ENCODE assay signal across 21 cellular contexts in the genomic region with DNA sequence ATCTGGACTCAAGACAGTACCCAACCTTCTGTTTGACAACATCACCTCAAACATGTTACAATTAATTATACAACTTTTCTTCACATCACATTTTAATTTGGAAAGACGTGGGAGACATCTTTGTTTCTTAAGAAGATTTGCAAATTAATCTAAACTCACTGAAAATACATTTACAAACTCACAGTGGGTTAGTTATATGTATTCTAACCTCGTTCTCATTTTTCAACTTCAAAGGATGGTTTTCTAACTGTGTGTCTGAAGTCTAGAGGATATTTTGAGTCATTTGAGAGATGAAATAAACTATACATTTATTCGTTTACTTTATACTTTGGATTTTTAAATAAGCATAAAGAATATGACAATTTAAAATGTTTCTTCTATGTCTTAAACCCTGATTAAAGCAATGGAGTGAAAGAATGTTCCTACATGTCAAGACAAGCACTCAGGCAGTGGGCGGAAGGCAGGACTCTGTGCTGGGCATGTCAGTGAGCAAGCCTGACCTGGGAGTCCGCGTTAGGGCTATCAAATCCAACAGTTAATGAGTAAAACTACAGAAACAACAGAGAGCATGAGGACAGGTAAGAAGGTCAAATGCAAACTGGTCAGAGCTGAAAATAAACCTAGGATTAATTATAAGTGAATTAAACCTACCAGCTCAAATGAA.
A peak's percentile ranks its signal among the peaks of the same experiment; 100 is the strongest.
DNase-seq lines count a peak whose midpoint lies in the region; ATAC-seq, FAIRE-seq and TF ChIP-seq lines count a peak whose summit lies in the region.
"Had no signal": no experiment of that assay in that cellular context is flagged by ENCODE, and none has a peak within 500 bp of the region (broad histone marks: within the 10 kb centered on the region; RNA-seq: fewer than 3 reads in every experiment).

No MANE protein-coding gene starts in this region.

- DNase-seq in HPDE6-E6E7 (ENCODE audit: extremely low spot score) (peak; percentile 79), K562 (ENCODE audit: extremely low read depth in 1 of 4, low spot score in 3 of 4) (no peak), epithelial cell of prostate (ENCODE audit: low read depth, low spot score) (peak; percentile 40), smooth muscle cell (lab: John Stamatoyannopoulos, UW; ENCODE audit: unreplicated experiment) (no peak), T-helper 1 cell (no peak), stomach (no peak), GM10266 (ENCODE audit: extremely low spot score) (no peak)
- DNase-seq: AML-193; C1 segment of cervical spinal cord; CD8-positive, alpha-beta T cell; HFFc6; NCI-H1092 treated with DMSO at 0.1 percent for 48 hours; NCI-H1436 treated with DMSO at 0.1 percent for 48 hours; NCI-H1930; NCI-H510A; NCI-H748 treated with DMSO at 0.1 percent for 48 hours; Peyer's patch; Right ventricle myocardium superior; SW 1271 had no signal

- H3K9me1 ChIP-seq in K562 (ENCODE audit: control insufficient read depth, insufficient read depth, low read length): no peaks in the 10 kb centered on the region

- peaks cover 4% of the 10 kb centered on the region for H3F3A ChIP-seq in smooth muscle cell (ENCODE audit: low read depth)

- POLR2A ChIA-PET in K562 (lab: Yijun Ruan, JAX): interaction anchor here (0.9 kb wide), 1 partner anchor 37 kb away, joined by 4 read pairs; no protein-coding TSS in a partner anchor

- H3K36me3 ChIP-seq in K562 (ENCODE audit: control insufficient read depth, insufficient read depth, low read length): no peaks in the 10 kb centered on the region
- H3K36me3 ChIP-seq in smooth muscle cell (ENCODE audit: low read depth): no peaks in the 10 kb centered on the region
- H3K36me3 ChIP-seq in stomach: no peaks in the 10 kb centered on the region
- H3K36me3 ChIP-seq: Peyer's patch had no signal

- H3K79me2 ChIP-seq in K562 (ENCODE audit: control insufficient read depth, insufficient read depth, low read length): no peaks in the 10 kb centered on the region
- H3K79me2 ChIP-seq in smooth muscle cell (ENCODE audit: low read depth): no peaks in the 10 kb centered on the region

- TF ChIP-seq POLR2A in K562 (conservative IDR thresholded peaks at IDR 0.05) (no peak), stomach (IDR thresholded peaks at IDR 0.05) (no peak)

- in situ Hi-C loops in K562 (cut with MboI): no loop called here

- WGBS in K562 (ENCODE audit: insufficient coverage, low coverage, missing lambda C conversion rate): 16% methylated on average over 6 of the region's 6 CpGs
- WGBS in smooth muscle cell (ENCODE audit: low lambda C conversion rate): 69% methylated on average over 6 of the region's 6 CpGs
- WGBS in stomach, 5 donors: 58 to 77% (median 75%) methylated on average over 6 of the region's 6 CpGs

- TF ChIP-seq RAD21 in K562 (CRISPR knock-in tag; conservative IDR thresholded peaks at IDR 0.05 in 1 of 2, IDR thresholded peaks at IDR 0.05 in 1 of 2): no peak

- H4K20me1 ChIP-seq in K562 (replicated peaks; ENCODE audit: control insufficient read depth, insufficient read depth, low read length): no peaks in the 10 kb centered on the region
- no peaks in the 10 kb centered on the region for H4K20me1 ChIP-seq in smooth muscle cell (ENCODE audit: low read depth)

- no peak overlapping the region for H3K9ac ChIP-seq in K562 (ENCODE audit: insufficient read depth in 1 of 2, low read depth in 2 of 2, low read length in 2 of 2)
- no peak overlapping the region for H3K9ac ChIP-seq in smooth muscle cell (ENCODE audit: low read depth)

- intact Hi-C loops in K562 (cut with micrococcal nuclease) (no loop called here), stomach (cut with DNase I; ENCODE audit: low total_unique reads) (no loop called here)

- BruUV-seq in K562 (replicated peaks; lab: Mats Ljungman, UMichigan): no TSS peak

- H3K9me3 ChIP-seq in K562 (replicated peaks; ENCODE audit: control insufficient read depth, insufficient read depth, low read depth, low read length): no peaks in the 10 kb centered on the region
- no peaks in the 10 kb centered on the region for H3K9me3 ChIP-seq in smooth muscle cell (replicated peaks; ENCODE audit: low read depth)
- H3K9me3 ChIP-seq in stomach: no peaks in the 10 kb centered on the region
- H3K9me3 ChIP-seq: Peyer's patch had no signal

- H3K27me3 ChIP-seq in K562 (ENCODE audit: control insufficient read depth in 2 of 2, insufficient read depth in 2 of 2, low read length in 2 of 2) (peaks cover 0 to 4% of the 10 kb centered on the region in 2 experiments; a peak in 2 of 5 replicates), smooth muscle cell (ENCODE audit: low read depth) (no peaks in the 10 kb centered on the region), stomach (peaks cover 0 to 9% (median 0%) of the 10 kb centered on the region in 3 donors)
- H3K27me3 ChIP-seq: Peyer's patch had no signal

- TF ChIP-seq CTCF in K562 (IDR thresholded peaks at IDR 0.05 in 2 of 3, conservative IDR thresholded peaks at IDR 0.05 in 1 of 3; ENCODE audit: insufficient read depth in 2 of 3, low read depth in 1 of 3, low read length in 3 of 3): no peak
- TF ChIP-seq CTCF in smooth muscle cell (IDR thresholded peaks at IDR 0.05; ENCODE audit: borderline replicate concordance, insufficient read depth, poor library complexity, severe bottlenecking): no peak
- TF ChIP-seq CTCF in stomach (IDR thresholded peaks at IDR 0.05): no peak
- no peak for TF ChIP-seq CTCF in GM10266 (IDR thresholded peaks at IDR 0.05; ENCODE audit: control insufficient read depth, insufficient read depth, low read depth, missing control alignments)

- H3K4me1 ChIP-seq in K562 (replicated peaks in 1 of 2; ENCODE audit: control insufficient read depth in 2 of 2, insufficient read depth in 2 of 2, low read length in 2 of 2) (peaks cover 0 to 21% of the 10 kb centered on the region in 2 experiments; a peak in 4 of 5 replicates), smooth muscle cell (ENCODE audit: low read depth) (peaks cover 21% of the 10 kb centered on the region), stomach (peaks cover 0 to 30% (median 14%) of the 10 kb centered on the region in 4 donors)
- H3K4me1 ChIP-seq: Peyer's patch had no signal

- FAIRE-seq in K562 (lab: Jason Lieb, UNC): no peak
- FAIRE-seq: H54 had no signal

- H3K4me3 ChIP-seq in K562 (no peak overlapping the region), smooth muscle cell (no peak overlapping the region), stomach (no peak overlapping the region)
- H3K4me3 ChIP-seq: Peyer's patch had no signal

- 0 out of 3 replicates have a peak, but pooled peaks have one; percentile 32 for ATAC-seq in K562
- no peak for ATAC-seq in HG02610 (IDR thresholded peaks at IDR 0.05; ENCODE audit: unreplicated experiment)
- ATAC-seq: CD8-positive, alpha-beta T cell had no signal

- H3K27ac ChIP-seq in K562 (ENCODE audit: extremely low read depth, low read depth, low read length): no peak overlapping the region
- peak overlapping the region; percentile 79 for H3K27ac ChIP-seq in epithelial cell of prostate
- no peak overlapping the region for H3K27ac ChIP-seq in smooth muscle cell (ENCODE audit: low read depth)
- H3K27ac ChIP-seq in stomach: no peak overlapping the region

- H3K4me2 ChIP-seq in K562 (ENCODE audit: insufficient read depth, low read length) (no peak overlapping the region), smooth muscle cell (peak overlapping the region; percentile 70)

- no peak overlapping the region for H2AFZ ChIP-seq in K562 (ENCODE audit: low read depth, low read length)
- H2AFZ ChIP-seq in smooth muscle cell (ENCODE audit: low read depth): peak overlapping the region; percentile 15

- CTCF ChIA-PET in K562 (lab: Yijun Ruan, JAX; ENCODE audit: low intra/inter-chr PET ratio): no interaction called here

- TF ChIP-seq EP300 in K562 (IDR thresholded peaks at IDR 0.05; ENCODE audit: low read length): no peak
- no peak for TF ChIP-seq EP300 in stomach (IDR thresholded peaks at IDR 0.05)

TF ChIP-seq in K562, 482 proteins besides CTCF, POLR2A, EP300 and RAD21 (continues in another document):
- TF ChIP-seq NFRKB (IDR thresholded peaks at IDR 0.05; ENCODE audit: low read depth) (peak; percentile 19; the same call in 1 of the 2 replicates), ZNF766 (CRISPR knock-in tag; conservative IDR thresholded peaks at IDR 0.05) (0 out of 2 replicates have a peak, but pooled peaks have one; percentile 1), NR2C2 (CRISPR knock-in tag; IDR thresholded peaks at IDR 0.05) (no peak), NR2C2 (tag; IDR thresholded peaks at IDR 0.05) (peak; percentile 45; the same call in 1 of the 2 replicates), GTF2E2 (tag; IDR thresholded peaks at IDR 0.05) (peak; percentile 20; the same call in 1 of the 2 replicates), NRF1 (conservative IDR thresholded peaks at IDR 0.05 in 1 of 2, IDR thresholded peaks at IDR 0.05 in 1 of 2) (0 out of 4 replicates have a peak, but pooled peaks of 1 of the 2 experiments have one; percentile 9), POLR2H (tag; IDR thresholded peaks at IDR 0.05; ENCODE audit: low read depth) (peak; percentile 66), EP400 (IDR thresholded peaks at IDR 0.05) (0 out of 2 replicates have a peak, but pooled peaks have one; percentile 15), SMARCA4 (IDR thresholded peaks at IDR 0.05) (peak; percentile 7; the same call in 1 of the 2 replicates), CEBPG (CRISPR knock-in tag; IDR thresholded peaks at IDR 0.05) (no peak), CEBPG (tag; conservative IDR thresholded peaks at IDR 0.05 in 1 of 2, IDR thresholded peaks at IDR 0.05 in 1 of 2) (peak in 1 of 2 experiments; percentile 68; a peak in 2 of 4 replicates), EZH2 (IDR thresholded peaks at IDR 0.05; ENCODE audit: borderline replicate concordance, low read depth, low read length) (no peak), BACH1 (tag; IDR thresholded peaks at IDR 0.05) (0 out of 2 replicates have a peak, but pooled peaks have one; percentile 34), HBP1 (CRISPR knock-in tag; IDR thresholded peaks at IDR 0.05) (peak; percentile 9; the same call in 1 of the 2 replicates), EWSR1 (IDR thresholded peaks at IDR 0.05; ENCODE audit: borderline replicate concordance, low read depth, partially characterized antibody) (no peak)

Comparison
In these comparisons a context has a peak if more than half of its experiments do, and no peak if none do; other contexts are left out.
1. DNase-seq: peak in HPDE6-E6E7 (single experiment) and epithelial cell of prostate (single experiment); none in K562 (0 of 4), smooth muscle cell (single experiment), T-helper 1 cell (0 of 5), stomach (single experiment) and GM10266 (single experiment).